In genomic region chr22:38180841-38181452, GRCh38 we compare ENCODE assay signal across 8 cellular contexts. TPM values are rescaled to one million over a fixed set of nuclear protein-coding genes. Genes with fewer than 3 reads are reported as not detected.
DNase-seq lines count a peak whose midpoint lies in the region; ATAC-seq and TF ChIP-seq lines count a peak whose summit lies in the region.

No MANE protein-coding gene starts in this region.

- peak; percentile 51 for ATAC-seq in CD4-positive, alpha-beta T cell (ENCODE audit: poor library complexity)
- ATAC-seq in natural killer cell, result no peak
- no peak for ATAC-seq in HG03378 (IDR thresholded peaks at IDR 0.05; ENCODE audit: unreplicated experiment)

- no peak for TF ChIP-seq CTCF in CD4-positive, alpha-beta T cell (IDR thresholded peaks at IDR 0.05)
- no peak for TF ChIP-seq CTCF in HEK293 (tag by site-specific recombination; IDR thresholded peaks at IDR 0.05)
- no peak for TF ChIP-seq CTCF in WERI-Rb-1 (IDR thresholded peaks at IDR 0.05; ENCODE audit: low read depth, low read length)
- TF ChIP-seq CTCF in epithelial cell of esophagus (IDR thresholded peaks at IDR 0.05; ENCODE audit: insufficient read depth, low read depth, low read length, missing control alignments), result no peak
- no peak for TF ChIP-seq CTCF in natural killer cell (IDR thresholded peaks at IDR 0.05)

- H3K4me1 Mint-ChIP-seq in CD4-positive, alpha-beta T cell (ENCODE audit: low read depth), result peaks cover 31% of the 10 kb centered on the region
- peaks cover 45% of the 10 kb centered on the region in 2 donors for H3K4me1 Mint-ChIP-seq in natural killer cell

- H3K27ac Mint-ChIP-seq in CD4-positive, alpha-beta T cell, result peak overlapping the region; percentile 89
- peak overlapping the region; percentile 89 to 93 for H3K27ac Mint-ChIP-seq in natural killer cell

- H3K9me3 ChIP-seq in CD4-positive, alpha-beta T cell (ENCODE audit: control insufficient read depth, low read length), result no peaks in the 10 kb centered on the region
- H3K9me3 ChIP-seq in HEK293 (ENCODE audit: control insufficient read depth, insufficient read depth, low read depth, low read length) (no peaks in the 10 kb centered on the region), WERI-Rb-1 (ENCODE audit: severe bottlenecking) (no peaks in the 10 kb centered on the region)

- POLR2A ChIA-PET in CD4-positive, alpha-beta T cell (lab: Charles Lee), result interaction anchor here (0.5 to 2.5 kb wide), 5 partner anchors 10 to 125 kb away, joined by 3 to 39 read pairs (median 4); partner anchors contain the start of gene MAFF
- POLR2A ChIA-PET in HEK293 (lab: Yijun Ruan, JAX), result no interaction called here

- H3K27me3 Mint-ChIP-seq in CD4-positive, alpha-beta T cell, result no peaks in the 10 kb centered on the region
- H3K27me3 Mint-ChIP-seq in natural killer cell (ENCODE audit: low read depth in 2 of 2), result no peaks in the 10 kb centered on the region

- intact Hi-C loops in CD4-positive, alpha-beta T cell (cut with DNase I, micrococcal nuclease), result loop anchor here (1.0 to 10.0 kb wide), 7 partner anchors 20 to 394 kb away; partner anchors contain the start of genes DMC1 (in 2 of the 2), MAFF (in 2 of the 2), TMEM184B (in 2 of the 2) and PICK1 (in 1 of the 2)
- intact Hi-C loops in natural killer cell (cut with micrococcal nuclease), result loop anchor here (1.0 to 5.0 kb wide), 2 partner anchors 20 to 526 kb away; partner anchors contain the start of genes GTPBP1 and MAFF

- H3K4me3 Mint-ChIP-seq in CD4-positive, alpha-beta T cell, result peak overlapping the region; percentile 94
- H3K4me3 Mint-ChIP-seq in natural killer cell, result peak overlapping the region; percentile 93

- H3K36me3 ChIP-seq in HEK293 (ENCODE audit: control insufficient read depth in 2 of 2, insufficient read depth in 1 of 2, low read length in 2 of 2) (no peaks in the 10 kb centered on the region), WERI-Rb-1 (no peaks in the 10 kb centered on the region)

- H3K4me1 ChIP-seq in HEK293 (ENCODE audit: control insufficient read depth, insufficient read depth, low read length), result peaks cover 13% of the 10 kb centered on the region

- H3K27me3 ChIP-seq in CD4-positive, alpha-beta T cell (ENCODE audit: control insufficient read depth, insufficient read depth, low read length), result no peaks in the 10 kb centered on the region
- no peaks in the 10 kb centered on the region for H3K27me3 ChIP-seq in WERI-Rb-1 (ENCODE audit: insufficient read depth, low read depth, severe bottlenecking)

- peaks cover 12% of the 10 kb centered on the region for H3K36me3 Mint-ChIP-seq in CD4-positive, alpha-beta T cell (ENCODE audit: low read depth)
- no peaks in the 10 kb centered on the region for H3K36me3 Mint-ChIP-seq in natural killer cell

- peak in 7 of 10 experiments; percentile 12 to 33 (median 26) for DNase-seq in CD4-positive, alpha-beta T cell
- DNase-seq in WERI-Rb-1 (peak; percentile 39), epithelial cell of esophagus (ENCODE audit: low read depth) (peak; percentile 91), natural killer cell (no peak), AG20443 (ENCODE audit: low spot score) (no peak), NCI-H345 treated with DMSO at 0.1 percent for 48 hours (lab: John Stamatoyannopoulos, UW; ENCODE audit: unreplicated experiment) (no peak)

- H3K9me3 Mint-ChIP-seq in CD4-positive, alpha-beta T cell, result no peaks in the 10 kb centered on the region
- H3K9me3 Mint-ChIP-seq in natural killer cell, result no peaks in the 10 kb centered on the region

- H3K4me3 ChIP-seq in HEK293 (ENCODE audit: low read depth, low read length) (peak overlapping the region; percentile 77), WERI-Rb-1 (ENCODE audit: low read depth, low read length) (peak overlapping the region; percentile 68), epithelial cell of esophagus (ENCODE audit: low read length) (peak overlapping the region; percentile 71)

- CTCF ChIA-PET in CD4-positive, alpha-beta T cell (lab: Charles Lee), result interaction anchor here (1.1 kb wide), 1 partner anchor 21 kb away, joined by 7 read pairs; the partner anchor contains the start of gene MAFF
- CTCF ChIA-PET in HEK293 (lab: Yijun Ruan, JAX), result interaction anchor here (0.6 to 1.3 kb wide), 3 partner anchors 25 to 574 kb away, joined by 3 to 4 read pairs (median 3); no protein-coding TSS in a partner anchor

- H3K27ac ChIP-seq in CD4-positive, alpha-beta T cell (ENCODE audit: low read depth, low read length), result peak overlapping the region; percentile 75
- peak overlapping the region; percentile 82 for H3K27ac ChIP-seq in HEK293 (ENCODE audit: extremely low read depth, low read depth, low read length)
- peak overlapping the region; percentile 81 for H3K27ac ChIP-seq in WERI-Rb-1

TF ChIP-seq in HEK293, 187 proteins besides CTCF, POLR2A, EP300 and RAD21 (continues in another document):
- no peak for TF ChIP-seq PRDM6 (tag by site-specific recombination; IDR thresholded peaks at IDR 0.05)
- TF ChIP-seq ZNF488 (tag by site-specific recombination; IDR thresholded peaks at IDR 0.05), result no peak
- TF ChIP-seq ZNF16 (tag by site-specific recombination; IDR thresholded peaks at IDR 0.05; ENCODE audit: low read depth), result no peak; the same call in 1 of the 2 replicates
- peak; percentile 93 for TF ChIP-seq ZNF398 (tag by site-specific recombination; IDR thresholded peaks at IDR 0.05)
- TF ChIP-seq REPIN1 (tag by site-specific recombination; IDR thresholded peaks at IDR 0.05; ENCODE audit: low read depth), result no peak
- TF ChIP-seq ZSCAN23 (tag by site-specific recombination; IDR thresholded peaks at IDR 0.05), result no peak
- no peak for TF ChIP-seq ZNF580 (tag by site-specific recombination; IDR thresholded peaks at IDR 0.05)
- peak; percentile 53 for TF ChIP-seq ZFHX2 (tag by site-specific recombination; conservative IDR thresholded peaks at IDR 0.05)
- TF ChIP-seq EGR2 (tag by site-specific recombination; IDR thresholded peaks at IDR 0.05; ENCODE audit: low read depth), result peak; percentile 70
- TF ChIP-seq ZNF416 (tag by site-specific recombination; IDR thresholded peaks at IDR 0.05), result no peak
- 0 out of 2 replicates have a peak, but pooled peaks have one; percentile 11 for TF ChIP-seq ZNF701 (tag by site-specific recombination; IDR thresholded peaks at IDR 0.05)
- peak; percentile 43; the same call in 1 of the 2 replicates for TF ChIP-seq PRDM1 (tag by site-specific recombination; IDR thresholded peaks at IDR 0.05)
- TF ChIP-seq ZBTB48 (tag by site-specific recombination; IDR thresholded peaks at IDR 0.05), result peak; percentile 83
- TF ChIP-seq ZNF394 (tag by site-specific recombination; IDR thresholded peaks at IDR 0.05; ENCODE audit: borderline replicate concordance), result no peak
- TF ChIP-seq ZNF747 (tag by site-specific recombination; IDR thresholded peaks at IDR 0.05), result no peak
- TF ChIP-seq HOXC10 (CRISPR knock-in tag; IDR thresholded peaks at IDR 0.05), result no peak
- peak; percentile 51; the same call in 1 of the 2 replicates for TF ChIP-seq GLIS2 (tag by site-specific recombination; IDR thresholded peaks at IDR 0.05)
- TF ChIP-seq ZNF362 (tag by site-specific recombination; IDR thresholded peaks at IDR 0.05), result no peak

RNA-seq across cellular contexts. Expression of gene PLA2G6, which starts 0.7 kb away (rescaled TPM):
- total RNA-seq in CD4-positive, alpha-beta T cell, result 10 to 100 TPM; 48.8 to 50.2 TPM
- 100 to 1,000 TPM; 137 to 167 (median 145) TPM for total RNA-seq in natural killer cell

RNA-seq across cellular contexts. Expression of gene MAFF, which starts 20.8 kb away (rescaled TPM):
- total RNA-seq in CD4-positive, alpha-beta T cell, result 10 to 100 TPM; 25.6 to 27.3 TPM
- total RNA-seq in natural killer cell, result 100 to 1,000 TPM; 168 to 215 (median 187) TPM

Comparison
In these comparisons a context has a peak if more than half of its experiments do, and no peak if none do; other contexts are left out.
1. DNase-seq: peak in CD4-positive, alpha-beta T cell (7 of 10), WERI-Rb-1 (single experiment) and epithelial cell of esophagus (single experiment); none in natural killer cell (single experiment), AG20443 (single experiment) and NCI-H345 treated with DMSO at 0.1 percent for 48 hours (single experiment).
2. RNA of gene MAFF, which starts 20.8 kb away (total RNA-seq): 168 to 215 TPM in natural killer cell; 25.6 to 27.3 TPM in CD4-positive, alpha-beta T cell; every median in the first group is over 4 times any median in the second.
3. Peak in every context shown above with its lines, with median percentiles within 50 percentile points of each other: H3K27ac ChIP-seq and H3K4me3 ChIP-seq.